In genomic region chr2:138267902-138268254, GRCh38 we compare ENCODE assay signal across 13 cellular contexts.
DNase-seq lines count a peak whose midpoint lies in the region; ATAC-seq and TF ChIP-seq lines count a peak whose summit lies in the region.
"Had no signal": no experiment of that assay in that cellular context is flagged by ENCODE, and none has a peak within 500 bp of the region (broad histone marks: within the 10 kb centered on the region; RNA-seq: fewer than 3 reads in every experiment).

No MANE protein-coding gene starts in this region.

- H3K27me3 Mint-ChIP-seq in CD4-positive, alpha-beta memory T cell = no peaks in the 10 kb centered on the region
- H3K27me3 Mint-ChIP-seq in CD4-positive, alpha-beta T cell = no peaks in the 10 kb centered on the region
- H3K27me3 Mint-ChIP-seq: activated naive CD8-positive, alpha-beta T cell had no signal

- H3K4me2 ChIP-seq in PC-3 (ENCODE audit: low read length) (peak overlapping the region; percentile 50; the same call in 1 of the 2 replicates), skeletal muscle satellite cell (ENCODE audit: low read length) (peak overlapping the region; percentile 57)

- H3K27ac ChIP-seq in PC-3 (ENCODE audit: low read length) = peak overlapping the region; percentile 74
- H3K27ac ChIP-seq in CD4-positive, alpha-beta memory T cell (ENCODE audit: low read depth, low read length) = no peak overlapping the region
- no peak overlapping the region for H3K27ac ChIP-seq in CD4-positive, alpha-beta T cell (ENCODE audit: low read depth, low read length)

- H4K20me1 ChIP-seq in PC-3 (ENCODE audit: low read length) = no peaks in the 10 kb centered on the region

- peaks cover 0 to 17% (median 6%) of the 10 kb centered on the region in 8 donors for H3K9me3 Mint-ChIP-seq in CD4-positive, alpha-beta memory T cell
- peaks cover 16% of the 10 kb centered on the region for H3K9me3 Mint-ChIP-seq in CD4-positive, alpha-beta T cell

- H2AFZ ChIP-seq in PC-3 (ENCODE audit: low read length) = no peak overlapping the region

- POLR2A ChIA-PET in PC-3 (lab: Charles Lee; ENCODE audit: unreplicated experiment) = no interaction called here
- POLR2A ChIA-PET in CD4-positive, alpha-beta memory T cell (lab: Charles Lee; ENCODE audit: partially characterized antibody) = no interaction called here
- POLR2A ChIA-PET in CD4-positive, alpha-beta T cell (lab: Charles Lee) = no interaction called here

- H3K4me1 Mint-ChIP-seq in CD4-positive, alpha-beta memory T cell = no peaks in the 10 kb centered on the region
- H3K4me1 Mint-ChIP-seq in CD4-positive, alpha-beta T cell (ENCODE audit: low read depth) = no peaks in the 10 kb centered on the region

- H3K4me1 ChIP-seq in PC-3 (ENCODE audit: insufficient read depth, low read length) (peaks cover 21% of the 10 kb centered on the region), skeletal muscle satellite cell (ENCODE audit: control insufficient read depth, insufficient read depth, low read length) (peaks cover 33% of the 10 kb centered on the region)
- H3K4me1 ChIP-seq in CD4-positive, alpha-beta memory T cell (ENCODE audit: insufficient read depth, low read length) = no peaks in the 10 kb centered on the region

- no peak for TF ChIP-seq CTCF in PC-3 (conservative IDR thresholded peaks at IDR 0.05; ENCODE audit: low read depth, low read length)
- TF ChIP-seq CTCF in CD4-positive, alpha-beta T cell (IDR thresholded peaks at IDR 0.05) = no peak

- H3K79me2 ChIP-seq in PC-3 (ENCODE audit: low read length) = no peaks in the 10 kb centered on the region

- no peak overlapping the region for H3K9ac ChIP-seq in PC-3 (ENCODE audit: low read length)
- H3K9ac ChIP-seq in skeletal muscle satellite cell (ENCODE audit: low read depth, low read length) = peak overlapping the region; percentile 45

- no peak overlapping the region for H3K4me3 Mint-ChIP-seq in CD4-positive, alpha-beta memory T cell
- no peak overlapping the region for H3K4me3 Mint-ChIP-seq in CD4-positive, alpha-beta T cell
- H3K4me3 Mint-ChIP-seq: activated naive CD8-positive, alpha-beta T cell; neural crest cell had no signal

- intact Hi-C loops in PC-3 (cut with micrococcal nuclease) = loop anchor here (5.0 kb wide), 1 partner anchor 234 kb away; the partner anchor contains the start of gene SPOPL
- intact Hi-C loops in CD4-positive, alpha-beta memory T cell (cut with micrococcal nuclease) = no loop called here
- intact Hi-C loops in CD4-positive, alpha-beta T cell (cut with DNase I, micrococcal nuclease) = loop anchor here in 1 of 2 experiments (5.0 kb wide), 1 partner anchor 559 kb away; no protein-coding TSS in a partner anchor

- BruUV-seq in PC-3 (replicated peaks; lab: Mats Ljungman, UMichigan) = TSS peak; percentile 37

- CTCF ChIA-PET in PC-3 (lab: Charles Lee) = no interaction called here
- CTCF ChIA-PET in CD4-positive, alpha-beta memory T cell (lab: Charles Lee; ENCODE audit: partially characterized antibody) = no interaction called here
- CTCF ChIA-PET in CD4-positive, alpha-beta T cell (lab: Charles Lee) = no interaction called here

- H3K27ac Mint-ChIP-seq in CD4-positive, alpha-beta memory T cell = no peak overlapping the region
- H3K27ac Mint-ChIP-seq in CD4-positive, alpha-beta T cell = no peak overlapping the region
- H3K27ac Mint-ChIP-seq: activated naive CD8-positive, alpha-beta T cell had no signal

- no peaks in the 10 kb centered on the region for H3K9me2 ChIP-seq in PC-3 (replicated peaks; ENCODE audit: low read length)

- DNase-seq in PC-3 (no peak), cerebellar cortex (ENCODE audit: low spot score) (no peak)
- no peak for DNase-seq in CD4-positive, alpha-beta memory T cell
- no peak for DNase-seq in CD4-positive, alpha-beta T cell
- DNase-seq: effector memory CD4-positive, alpha-beta T cell; GF-D8; NCI-H1436 had no signal

- ATAC-seq in GM19397 (IDR thresholded peaks at IDR 0.05; ENCODE audit: unreplicated experiment) (peak; percentile 29), HG02870 (IDR thresholded peaks at IDR 0.05; ENCODE audit: unreplicated experiment) (peak; percentile 33), PC-3 (no peak; the same call in 1 of the 2 replicates)
- no peak for ATAC-seq in CD4-positive, alpha-beta T cell (ENCODE audit: poor library complexity)
- ATAC-seq: activated CD4-positive, CD25-positive, alpha-beta regulatory T cell treated with anti-CD3 and anti-CD28 coated beads, Interleukin-2, amount 50 U/mL, for 24 hours had no signal

- H3K36me3 Mint-ChIP-seq in CD4-positive, alpha-beta memory T cell = no peaks in the 10 kb centered on the region
- H3K36me3 Mint-ChIP-seq in CD4-positive, alpha-beta T cell (ENCODE audit: low read depth) = no peaks in the 10 kb centered on the region
- H3K36me3 Mint-ChIP-seq: activated naive CD8-positive, alpha-beta T cell had no signal

- H3K4me3 ChIP-seq in PC-3 (ENCODE audit: low read length) (no peak overlapping the region; the same call in 1 of the 2 replicates), skeletal muscle satellite cell (ENCODE audit: low read length) (peak overlapping the region; percentile 16)
- no peak overlapping the region for H3K4me3 ChIP-seq in CD4-positive, alpha-beta memory T cell (ENCODE audit: low read length in 2 of 2)

- no peaks in the 10 kb centered on the region for H3K27me3 ChIP-seq in PC-3 (ENCODE audit: low read length)
- no peaks in the 10 kb centered on the region for H3K27me3 ChIP-seq in skeletal muscle satellite cell (ENCODE audit: control insufficient read depth, insufficient read depth, low read length)
- H3K27me3 ChIP-seq in CD4-positive, alpha-beta memory T cell (ENCODE audit: insufficient read depth, low read length) = no peaks in the 10 kb centered on the region
- H3K27me3 ChIP-seq in CD4-positive, alpha-beta T cell (ENCODE audit: control insufficient read depth, insufficient read depth, low read length) = no peaks in the 10 kb centered on the region

- no peaks in the 10 kb centered on the region for H3F3A ChIP-seq in PC-3 (ENCODE audit: low read length, unreplicated experiment)

- peaks cover 9% of the 10 kb centered on the region; the same call in 1 of the 2 replicates for H3K9me3 ChIP-seq in PC-3 (ENCODE audit: low read length)
- H3K9me3 ChIP-seq in skeletal muscle satellite cell (replicated peaks; ENCODE audit: low read length) = no peaks in the 10 kb centered on the region
- H3K9me3 ChIP-seq in CD4-positive, alpha-beta memory T cell (ENCODE audit: control insufficient read depth in 1 of 2, low read length in 2 of 2) = no peaks in the 10 kb centered on the region
- peaks cover 4% of the 10 kb centered on the region for H3K9me3 ChIP-seq in CD4-positive, alpha-beta T cell (ENCODE audit: control insufficient read depth, low read length)

- H3K36me3 ChIP-seq in PC-3 (ENCODE audit: low read depth, low read length) (peaks cover 9% of the 10 kb centered on the region; the same call in 1 of the 2 replicates), skeletal muscle satellite cell (ENCODE audit: insufficient read depth, low read length) (no peaks in the 10 kb centered on the region)
- no peaks in the 10 kb centered on the region for H3K36me3 ChIP-seq in CD4-positive, alpha-beta memory T cell (ENCODE audit: insufficient read depth, low read length)

Comparison
In these comparisons a context has a peak if more than half of its experiments do, and no peak if none do; other contexts are left out.
1. ATAC-seq: peak in GM19397 (single experiment) and HG02870 (single experiment); none in PC-3 (single experiment) and CD4-positive, alpha-beta T cell (single experiment).